In genomic region chr3:128585189-128585588, GRCh38 we compare ENCODE assay signal across 11 cellular contexts.
DNase-seq lines count a peak whose midpoint lies in the region; ATAC-seq, FAIRE-seq and TF ChIP-seq lines count a peak whose summit lies in the region.
"Had no signal": no experiment of that assay in that cellular context is flagged by ENCODE, and none has a peak within 500 bp of the region (broad histone marks: within the 10 kb centered on the region; RNA-seq: fewer than 3 reads in every experiment).

No MANE protein-coding gene starts in this region.

- no peaks in the 10 kb centered on the region; the same call in 1 of the 2 replicates for H3K4me1 ChIP-seq in MM.1S (ENCODE audit: low read length)
- peaks cover 14 to 23% of the 10 kb centered on the region in 2 experiments for H3K4me1 ChIP-seq in K562 (replicated peaks in 1 of 2; ENCODE audit: control insufficient read depth in 2 of 2, insufficient read depth in 2 of 2, low read length in 2 of 2)
- H3K4me1 ChIP-seq: A549 had no signal

- H3K4me1 Mint-ChIP-seq in T-helper 17 cell (no peaks in the 10 kb centered on the region), mesothelial cell of epicardium (no peaks in the 10 kb centered on the region)
- H3K4me1 Mint-ChIP-seq in activated naive CD4-positive, alpha-beta T cell treated with anti-CD3 and anti-CD28 coated beads, Interleukin-2, amount 10 ng/mL, durations not matched to agents 7 days and 5 days: peaks cover 4% of the 10 kb centered on the region

- no peak for TF ChIP-seq RAD21 in K562 (CRISPR knock-in tag; conservative IDR thresholded peaks at IDR 0.05 in 1 of 2, IDR thresholded peaks at IDR 0.05 in 1 of 2)

- no peaks in the 10 kb centered on the region for H4K20me1 ChIP-seq in MM.1S (ENCODE audit: insufficient read depth, low read length)
- no peaks in the 10 kb centered on the region for H4K20me1 ChIP-seq in K562 (replicated peaks; ENCODE audit: control insufficient read depth, insufficient read depth, low read length)

- CTCF ChIA-PET in K562 (lab: Yijun Ruan, JAX; ENCODE audit: low intra/inter-chr PET ratio): interaction anchor here (0.5 kb wide), 1 partner anchor 352 kb away, joined by 4 read pairs; no protein-coding TSS in a partner anchor
- CTCF ChIA-PET in activated naive CD4-positive, alpha-beta T cell treated with anti-CD3 and anti-CD28 coated beads, Interleukin-2, amount 10 ng/mL, durations not matched to agents 7 days and 5 days (lab: Charles Lee): interaction anchor here (2.1 kb wide), 2 partner anchors 9 to 159 kb away, joined by 7 to 19 read pairs; no protein-coding TSS in a partner anchor

- no peak overlapping the region for H3K4me3 Mint-ChIP-seq in T-helper 17 cell
- H3K4me3 Mint-ChIP-seq in mesothelial cell of epicardium: no peak overlapping the region
- no peak overlapping the region for H3K4me3 Mint-ChIP-seq in activated naive CD4-positive, alpha-beta T cell treated with anti-CD3 and anti-CD28 coated beads, Interleukin-2, amount 10 ng/mL, durations not matched to agents 7 days and 5 days

- no peak overlapping the region for H3K9ac ChIP-seq in MM.1S (ENCODE audit: low read length)
- H3K9ac ChIP-seq in K562 (ENCODE audit: insufficient read depth in 1 of 2, low read depth in 2 of 2, low read length in 2 of 2): peak overlapping the region; percentile 44 to 87

- H3K27me3 ChIP-seq in MM.1S (replicated peaks; ENCODE audit: insufficient read depth, low read length) (no peaks in the 10 kb centered on the region), K562 (ENCODE audit: control insufficient read depth in 2 of 2, insufficient read depth in 2 of 2, low read length in 2 of 2) (no peaks in the 10 kb centered on the region)

- H3K27ac ChIP-seq in MM.1S (ENCODE audit: low read length) (no peak overlapping the region), K562 (ENCODE audit: extremely low read depth, low read depth, low read length) (peak overlapping the region; percentile 71)

- no peaks in the 10 kb centered on the region for H3K9me2 ChIP-seq in MM.1S (replicated peaks; ENCODE audit: insufficient read depth, low read length)

- H3K9me1 ChIP-seq in K562 (ENCODE audit: control insufficient read depth, insufficient read depth, low read length): no peaks in the 10 kb centered on the region

- DNase-seq in GM12865 (ENCODE audit: low read depth) (peak; percentile 16), MM.1S (no peak), T-helper 17 cell (no peak), K562 (ENCODE audit: extremely low read depth in 1 of 4, low spot score in 3 of 4) (peak in 2 of 4 experiments; percentile 42 to 70), lower leg skin (ENCODE audit: low spot score in 2 of 2) (no peak), mesothelial cell of epicardium (ENCODE audit: low spot score in 2 of 2, unreplicated experiment in 2 of 2) (no peak), glomerular visceral epithelial cell (ENCODE audit: extremely low spot score) (no peak)
- no peak for DNase-seq in activated naive CD4-positive, alpha-beta T cell treated with anti-CD3 and anti-CD28 coated beads, Interleukin-2, amount 10 ng/mL, durations not matched to agents 7 days and 5 days
- DNase-seq: Karpas-422, NCI-H2227 treated with DMSO at 0.1 percent for 48 hours had no signal

- no TSS peak for BruUV-seq in K562 (replicated peaks; lab: Mats Ljungman, UMichigan)

- peak overlapping the region; percentile 65 for H3K27ac Mint-ChIP-seq in T-helper 17 cell
- no peak overlapping the region for H3K27ac Mint-ChIP-seq in mesothelial cell of epicardium
- no peak overlapping the region for H3K27ac Mint-ChIP-seq in activated naive CD4-positive, alpha-beta T cell treated with anti-CD3 and anti-CD28 coated beads, Interleukin-2, amount 10 ng/mL, durations not matched to agents 7 days and 5 days

- in situ Hi-C loops in K562 (cut with MboI): no loop called here

- TF ChIP-seq POLR2A in K562 (conservative IDR thresholded peaks at IDR 0.05) (no peak; the same call in 1 of the 2 replicates), lower leg skin (IDR thresholded peaks at IDR 0.05) (no peak)

- TF ChIP-seq CTCF in GM12865 (IDR thresholded peaks at IDR 0.05; ENCODE audit: insufficient read depth, low read depth, low read length, missing control alignments): no peak
- TF ChIP-seq CTCF in MM.1S (IDR thresholded peaks at IDR 0.05; ENCODE audit: low read length): no peak
- TF ChIP-seq CTCF in K562 (IDR thresholded peaks at IDR 0.05 in 2 of 3, conservative IDR thresholded peaks at IDR 0.05 in 1 of 3; ENCODE audit: insufficient read depth in 2 of 3, low read depth in 1 of 3, low read length in 3 of 3): no peak
- no peak for TF ChIP-seq CTCF in lower leg skin (IDR thresholded peaks at IDR 0.05)
- TF ChIP-seq CTCF in mesothelial cell of epicardium (IDR thresholded peaks at IDR 0.05; ENCODE audit: unreplicated experiment): no peak

- H3F3A ChIP-seq in MM.1S (ENCODE audit: insufficient read depth, low read length): no peaks in the 10 kb centered on the region

- H3K79me2 ChIP-seq in MM.1S (ENCODE audit: low read length) (no peaks in the 10 kb centered on the region), K562 (ENCODE audit: control insufficient read depth, insufficient read depth, low read length) (no peaks in the 10 kb centered on the region)

- H3K9me3 ChIP-seq in MM.1S (replicated peaks; ENCODE audit: insufficient read depth, low read length) (no peaks in the 10 kb centered on the region), T-helper 17 cell (ENCODE audit: control insufficient read depth, low read length, poor library complexity, severe bottlenecking) (no peaks in the 10 kb centered on the region), K562 (replicated peaks; ENCODE audit: control insufficient read depth, insufficient read depth, low read depth, low read length) (peaks cover under 1% of the 10 kb centered on the region; the same call in 1 of the 2 replicates)
- H3K9me3 ChIP-seq: A549 had no signal

- no peak overlapping the region for H3K4me3 ChIP-seq in GM12865 (ENCODE audit: low read depth, low read length)
- no peak overlapping the region for H3K4me3 ChIP-seq in MM.1S (ENCODE audit: low read length)
- no peak overlapping the region for H3K4me3 ChIP-seq in K562
- H3K4me3 ChIP-seq in lower leg skin (ENCODE audit: low read depth, poor library complexity, severe bottlenecking): no peak overlapping the region
- H3K4me3 ChIP-seq: A549 had no signal

- H3K4me2 ChIP-seq in MM.1S (ENCODE audit: low read depth, low read length) (no peak overlapping the region), K562 (ENCODE audit: insufficient read depth, low read length) (peak overlapping the region; percentile 63)

- peak overlapping the region; percentile 7; the same call in 1 of the 2 replicates for H2AFZ ChIP-seq in MM.1S (ENCODE audit: low read length)
- peak overlapping the region; percentile 87 for H2AFZ ChIP-seq in K562 (ENCODE audit: low read depth, low read length)

- H3K27me3 Mint-ChIP-seq in T-helper 17 cell: peaks cover 30% of the 10 kb centered on the region
- H3K27me3 Mint-ChIP-seq in mesothelial cell of epicardium (ENCODE audit: low read depth): peaks cover 3% of the 10 kb centered on the region
- peaks cover 46% of the 10 kb centered on the region for H3K27me3 Mint-ChIP-seq in activated naive CD4-positive, alpha-beta T cell treated with anti-CD3 and anti-CD28 coated beads, Interleukin-2, amount 10 ng/mL, durations not matched to agents 7 days and 5 days

- no peaks in the 10 kb centered on the region for H3K36me3 Mint-ChIP-seq in T-helper 17 cell (ENCODE audit: low read depth)
- H3K36me3 Mint-ChIP-seq in mesothelial cell of epicardium: peaks cover 2% of the 10 kb centered on the region
- H3K36me3 Mint-ChIP-seq in activated naive CD4-positive, alpha-beta T cell treated with anti-CD3 and anti-CD28 coated beads, Interleukin-2, amount 10 ng/mL, durations not matched to agents 7 days and 5 days: no peaks in the 10 kb centered on the region

- WGBS in K562 (ENCODE audit: insufficient coverage, low coverage, missing lambda C conversion rate): 6% methylated on average over 7 of the region's 7 CpGs
- WGBS in lower leg skin, 2 donors: 78 to 80% methylated on average over 7 of the region's 7 CpGs

- peak; percentile 52 for FAIRE-seq in K562 (lab: Jason Lieb, UNC)
- FAIRE-seq: A549 had no signal

- peaks cover 14% of the 10 kb centered on the region for H3K9me3 Mint-ChIP-seq in mesothelial cell of epicardium
- peaks cover 3% of the 10 kb centered on the region for H3K9me3 Mint-ChIP-seq in activated naive CD4-positive, alpha-beta T cell treated with anti-CD3 and anti-CD28 coated beads, Interleukin-2, amount 10 ng/mL, durations not matched to agents 7 days and 5 days

- intact Hi-C loops in K562 (cut with micrococcal nuclease) (loop anchor here (10.0 kb wide), 1 partner anchor 150 kb away; no protein-coding TSS in a partner anchor), lower leg skin (cut with DNase I; ENCODE audit: low total_unique reads) (no loop called here)

- H3K36me3 ChIP-seq in MM.1S (replicated peaks; ENCODE audit: insufficient read depth, low read length) (no peaks in the 10 kb centered on the region), K562 (ENCODE audit: control insufficient read depth, insufficient read depth, low read length) (no peaks in the 10 kb centered on the region)

- ATAC-seq in T-helper 17 cell: no peak
- peak; percentile 66 for ATAC-seq in K562

- POLR2A ChIA-PET in K562 (lab: Yijun Ruan, JAX): interaction anchor here (0.6 to 1.9 kb wide), 5 partner anchors 18 to 1452 kb away, joined by 3 to 7 read pairs (median 5); no protein-coding TSS in a partner anchor

- no peak for TF ChIP-seq EP300 in K562 (IDR thresholded peaks at IDR 0.05; ENCODE audit: low read length)
